ENCODE assay signal across 8 cellular contexts in genomic region chr14:37172024-37172869, GRCh38. TPM values are rescaled to one million over a fixed set of nuclear protein-coding genes. Genes with fewer than 3 reads are reported as not detected.
A peak's percentile ranks its signal among the peaks of the same experiment; 100 is the strongest.
DNase-seq lines count a peak whose midpoint lies in the region; ATAC-seq and TF ChIP-seq lines count a peak whose summit lies in the region.

Gene SLC25A21 (minus strand): TSS chr14:37172606.

- H4K20me1 ChIP-seq in Karpas-422 (ENCODE audit: insufficient read depth, low read depth, low read length): no peaks in the 10 kb centered on the region

- H3K27me3 Mint-ChIP-seq in nephron (ENCODE audit: low read depth): no peaks in the 10 kb centered on the region

- TF ChIP-seq CTCF in WI38 (IDR thresholded peaks at IDR 0.05; ENCODE audit: low read depth, low read length) (no peak), foreskin keratinocyte (conservative IDR thresholded peaks at IDR 0.05) (peak; percentile 26), nephron (IDR thresholded peaks at IDR 0.05; ENCODE audit: unreplicated experiment in 3 of 3) (peak in 1 of 3 experiments; percentile 23)

- H3K27me3 ChIP-seq in foreskin keratinocyte (no peaks in the 10 kb centered on the region), Karpas-422 (ENCODE audit: low read length) (no peaks in the 10 kb centered on the region)

- no peaks in the 10 kb centered on the region for H3K36me3 Mint-ChIP-seq in nephron (ENCODE audit: low read depth)

- DNase-seq in DMS114 treated with DMSO at 0.1 percent for 48 hours (lab: John Stamatoyannopoulos, UW; ENCODE audit: unreplicated experiment) (peak; percentile 76), NCI-H1694 (lab: John Stamatoyannopoulos, UW) (peak; percentile 75), foreskin keratinocyte (peak; percentile 76 to 87), Karpas-422 (no peak)

- H3K9ac ChIP-seq in Karpas-422 (ENCODE audit: low read length): no peak within 1 kb of the TSS

- H3K4me3 ChIP-seq in WI38 (ENCODE audit: low read depth, low read length) (peak within 1 kb of the TSS; percentile 81), Karpas-422 (ENCODE audit: low read length) (no peak within 1 kb of the TSS)

- H3K27ac ChIP-seq in foreskin keratinocyte (peak within 1 kb of the TSS; percentile 37), Karpas-422 (ENCODE audit: low read length) (no peak within 1 kb of the TSS)

- H3K4me1 ChIP-seq in foreskin keratinocyte: peaks cover 4% of the 10 kb centered on the region
- H3K4me1 ChIP-seq in Karpas-422 (ENCODE audit: low read length): no peaks in the 10 kb centered on the region

- peaks cover 27% of the 10 kb centered on the region for H3K4me1 Mint-ChIP-seq in nephron

- H2AFZ ChIP-seq in Karpas-422 (ENCODE audit: low read length): no peak within 1 kb of the TSS

- H3K4me3 Mint-ChIP-seq in nephron: peak within 1 kb of the TSS; percentile 90 to 99 (median 94)

- H3K9me2 ChIP-seq in Karpas-422 (replicated peaks; ENCODE audit: insufficient read depth, low read length): no peaks in the 10 kb centered on the region

- H3K4me2 ChIP-seq in Karpas-422 (ENCODE audit: low read depth, low read length, poor library complexity, severe bottlenecking): no peak within 1 kb of the TSS

- no peaks in the 10 kb centered on the region for H3K9me3 ChIP-seq in Karpas-422 (ENCODE audit: low read length)

- peak; percentile 90 for ATAC-seq in foreskin keratinocyte
- no peak for ATAC-seq in HG02840 (IDR thresholded peaks at IDR 0.05; ENCODE audit: low FRiP score, unreplicated experiment)
- no peak for ATAC-seq in HG02623 (IDR thresholded peaks at IDR 0.05; ENCODE audit: unreplicated experiment)

- peak within 1 kb of the TSS; percentile 99 to 100 (median 100) for H3K27ac Mint-ChIP-seq in nephron

- no peaks in the 10 kb centered on the region for H3K36me3 ChIP-seq in Karpas-422 (ENCODE audit: insufficient read depth, low read length)

- no peaks in the 10 kb centered on the region for H3K79me2 ChIP-seq in Karpas-422 (ENCODE audit: low read length)

- no peaks in the 10 kb centered on the region for H3K9me3 Mint-ChIP-seq in nephron

RNA-seq across cellular contexts. Expression of gene SLC25A21, which starts in this region (rescaled TPM):
- 0.24 and 0.25 TPM in 2 replicates for total RNA-seq in foreskin keratinocyte
- polyA plus RNA-seq in foreskin keratinocyte: 0.18 and 0.38 TPM in 2 replicates
- 1.5 and 9.2 TPM in 2 replicates for total RNA-seq in Karpas-422 (2014; rRNA removed; shearing (Covaris generic); ENCODE audit: low replicate concordance)

Comparison
In these comparisons a context has a peak if more than half of its experiments do, and no peak if none do; other contexts are left out.
1. Peak in DNase-seq, ATAC-seq and H3K27ac ChIP-seq in foreskin keratinocyte; RNA of the gene not detected or under 1 TPM.